10 cellular contexts compared by ENCODE assay signal in the genomic region with DNA sequence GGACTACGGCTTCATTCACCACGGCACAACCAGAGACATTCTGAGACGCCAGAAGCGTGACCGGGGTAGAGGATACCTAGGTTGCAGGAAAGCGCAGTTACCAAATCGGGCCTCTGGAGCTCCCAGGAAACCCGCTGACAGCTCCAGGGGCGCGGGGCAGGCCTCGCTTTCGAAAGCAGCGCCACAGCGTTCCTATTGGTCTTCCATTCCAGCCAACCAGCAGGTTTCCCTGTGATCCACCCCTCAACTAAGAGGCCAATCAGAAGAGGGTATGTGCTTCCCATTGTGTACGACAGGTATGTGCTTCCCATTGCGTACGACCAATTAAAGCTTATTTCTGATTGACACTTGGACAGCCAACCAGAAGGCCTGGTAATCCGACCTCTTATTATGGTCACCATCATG. TPM values are rescaled to one million over a fixed set of nuclear protein-coding genes. Genes with fewer than 3 reads are reported as not detected.
A peak's percentile ranks its signal among the peaks of the same experiment; 100 is the strongest.
DNase-seq lines count a peak whose midpoint lies in the region; ATAC-seq lines count a peak whose summit lies in the region.
"Had no signal": no experiment of that assay in that cellular context is flagged by ENCODE, and none has a peak within 500 bp of the region (broad histone marks: within the 10 kb centered on the region; RNA-seq: fewer than 3 reads in every experiment).

No MANE protein-coding gene starts in this region.

- ATAC-seq in GM18909 (IDR thresholded peaks at IDR 0.05; ENCODE audit: poor library complexity, unreplicated experiment), result peak; percentile 94
- peak; percentile 87 for ATAC-seq in HG03025 (IDR thresholded peaks at IDR 0.05; ENCODE audit: low FRiP score, unreplicated experiment)
- ATAC-seq in HG02571 (IDR thresholded peaks at IDR 0.05; ENCODE audit: unreplicated experiment), result no peak

- H3K9me2 ChIP-seq in Karpas-422 (replicated peaks; ENCODE audit: insufficient read depth, low read length), result no peaks in the 10 kb centered on the region

- H3K79me2 ChIP-seq in Karpas-422 (ENCODE audit: low read length), result no peaks in the 10 kb centered on the region

- no peaks in the 10 kb centered on the region for H3K9me3 ChIP-seq in Karpas-422 (ENCODE audit: low read length)

- no peak overlapping the region for H2AFZ ChIP-seq in Karpas-422 (ENCODE audit: low read length)

- H3K36me3 ChIP-seq in Karpas-422 (ENCODE audit: insufficient read depth, low read length), result no peaks in the 10 kb centered on the region

- no peak overlapping the region for H3K4me2 ChIP-seq in Karpas-422 (ENCODE audit: low read depth, low read length, poor library complexity, severe bottlenecking)

- no peaks in the 10 kb centered on the region for H3K4me1 ChIP-seq in Karpas-422 (ENCODE audit: low read length)

- H3K27me3 ChIP-seq in Karpas-422 (ENCODE audit: low read length), result no peaks in the 10 kb centered on the region

- no peak overlapping the region for H3K27ac ChIP-seq in Karpas-422 (ENCODE audit: low read length)

- no peaks in the 10 kb centered on the region for H4K20me1 ChIP-seq in Karpas-422 (ENCODE audit: insufficient read depth, low read depth, low read length)

- no peak overlapping the region for H3K4me3 ChIP-seq in Karpas-422 (ENCODE audit: low read length)

- DNase-seq in cerebellar cortex (ENCODE audit: low spot score), result peak; percentile 12
- DNase-seq in mucosa of gallbladder (ENCODE audit: low spot score), result peak; percentile 20
- no peak for DNase-seq in Karpas-422
- no peak for DNase-seq in SKM-1 treated with dmso at 0.1 percent for 144 hours (lab: John Stamatoyannopoulos, UW; ENCODE audit: unreplicated experiment)
- no peak for DNase-seq in NCI-H146 (lab: John Stamatoyannopoulos, UW)
- DNase-seq: T1000 had no signal

- no peak overlapping the region for H3K9ac ChIP-seq in Karpas-422 (ENCODE audit: low read length)

RNA-seq across cellular contexts. Expression of a gene that starts 14.9 kb away (rescaled TPM):
- total RNA-seq in mucosa of gallbladder, result 65.3 TPM
- total RNA-seq in Karpas-422 (2014; rRNA removed; shearing (Covaris generic); ENCODE audit: low replicate concordance), result 18.9 and 38.3 TPM in 2 replicates

RNA-seq across cellular contexts. Expression of a gene that starts 42.4 kb away (rescaled TPM):
- 42.3 TPM for total RNA-seq in mucosa of gallbladder
- total RNA-seq in Karpas-422 (2014; rRNA removed; shearing (Covaris generic); ENCODE audit: low replicate concordance), result 4.5 and 9.5 TPM in 2 replicates

RNA-seq across cellular contexts. Expression of a gene that starts 53.3 kb away (rescaled TPM):
- not detected for total RNA-seq in mucosa of gallbladder
- 0.36 TPM in 1 of 2 replicates, not detected in the other for total RNA-seq in Karpas-422 (2014; rRNA removed; shearing (Covaris generic); ENCODE audit: low replicate concordance)
- total RNA-seq: glomerular endothelial cell had no signal

RNA-seq across cellular contexts. Expression of a gene that starts 58.2 kb away (rescaled TPM):
- 8.9 TPM for total RNA-seq in mucosa of gallbladder
- 4.3 and 9.1 TPM in 2 replicates for total RNA-seq in Karpas-422 (2014; rRNA removed; shearing (Covaris generic); ENCODE audit: low replicate concordance)

Comparison
In these comparisons a context has a peak if more than half of its experiments do, and no peak if none do; other contexts are left out.
1. DNase-seq: peak in cerebellar cortex (single experiment) and mucosa of gallbladder (single experiment); none in Karpas-422 (single experiment), SKM-1 treated with dmso at 0.1 percent for 144 hours (single experiment) and NCI-H146 (single experiment).